ENCODE assay signal across 28 cellular contexts in genomic region chr2:122949523-122949922, GRCh38.
"Had no signal": no experiment of that assay in that cellular context is flagged by ENCODE, and none has a peak within 500 bp of the region (broad histone marks: within the 10 kb centered on the region; RNA-seq: fewer than 3 reads in every experiment).

No MANE protein-coding gene starts in this region.

- H3K27me3 ChIP-seq: colonic mucosa, dorsolateral prefrontal cortex, esophagus muscularis mucosa, esophagus squamous epithelium, foreskin keratinocyte, gastrocnemius medialis, gastroesophageal sphincter, heart left ventricle, heart right ventricle had no signal

- H3K4me1 ChIP-seq: colonic mucosa, esophagus muscularis mucosa, esophagus squamous epithelium, foreskin keratinocyte, gastrocnemius medialis, gastroesophageal sphincter, heart left ventricle, heart right ventricle had no signal

- H3K27ac ChIP-seq: colonic mucosa, coronary artery, dorsolateral prefrontal cortex, epithelial cell of prostate, esophagus muscularis mucosa, esophagus squamous epithelium, foreskin keratinocyte, gastrocnemius medialis, gastroesophageal sphincter, heart left ventricle, heart right ventricle had no signal

- FAIRE-seq: colon, endometrium, endothelial cell of umbilical vein, frontal cortex had no signal

- H3K36me3 ChIP-seq: colonic mucosa, esophagus muscularis mucosa, esophagus squamous epithelium, gastrocnemius medialis, gastroesophageal sphincter, heart left ventricle, heart right ventricle had no signal

- H3K9me3 ChIP-seq: colonic mucosa, esophagus muscularis mucosa, esophagus squamous epithelium, gastrocnemius medialis, gastroesophageal sphincter had no signal

- ATAC-seq: effector memory CD8-positive, alpha-beta T cell; esophagus mucosa; foreskin keratinocyte; gastrocnemius medialis; gastroesophageal sphincter; heart left ventricle; heart right ventricle had no signal

- DNase-seq: colonic mucosa; cortex of kidney; dermis blood vessel endothelial cell; dorsolateral prefrontal cortex; effector CD4-positive, alpha-beta T cell; effector CD8-positive, alpha-beta T cell; effector memory CD4-positive, alpha-beta T cell; effector memory CD8-positive, alpha-beta T cell; endodermal cell; erythroblast; esophagus squamous epithelium; foreskin fibroblast; foreskin keratinocyte; foreskin melanocyte; gastrocnemius medialis; glutamatergic neuron; head of caudate nucleus; heart left ventricle; heart right ventricle had no signal

- H3K4me3 ChIP-seq: colonic mucosa, coronary artery, dorsolateral prefrontal cortex, esophagus muscularis mucosa, esophagus squamous epithelium, gastrocnemius medialis, gastroesophageal sphincter, heart left ventricle, heart right ventricle had no signal
